ENCODE assay signal across 21 cellular contexts in the genomic region with DNA sequence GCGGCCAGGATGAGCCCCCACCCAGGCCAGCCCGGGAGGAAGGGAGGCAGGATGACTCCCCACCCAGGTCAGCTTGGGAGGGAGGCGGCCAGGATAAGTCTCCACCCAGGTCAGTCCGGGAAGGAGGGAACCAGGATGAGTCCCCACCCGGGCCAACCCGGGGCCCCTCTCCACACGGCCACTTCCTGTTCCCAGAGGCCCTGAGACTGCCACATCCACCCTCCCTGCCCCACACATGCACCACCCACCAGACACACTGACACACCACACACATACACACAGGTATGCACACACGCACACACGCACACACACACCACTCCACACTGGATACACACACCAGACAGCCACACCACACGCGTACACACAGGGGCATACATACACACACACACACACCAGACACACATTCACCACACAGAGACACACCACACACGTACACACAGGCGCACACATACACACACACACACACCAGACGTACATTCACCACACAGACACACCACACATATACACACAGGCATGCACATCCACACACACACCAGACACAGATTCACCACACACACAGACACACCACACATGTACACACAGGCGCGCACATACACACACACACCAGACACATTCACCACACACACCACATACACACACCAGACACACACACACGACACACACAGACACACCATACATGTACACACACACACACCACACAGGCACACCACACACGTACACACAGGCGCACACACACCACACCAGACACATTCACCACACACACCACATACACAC.
DNase-seq lines count a peak whose midpoint lies in the region; ATAC-seq and TF ChIP-seq lines count a peak whose summit lies in the region.
"Had no signal": no experiment of that assay in that cellular context is flagged by ENCODE, and none has a peak within 500 bp of the region (broad histone marks: within the 10 kb centered on the region; RNA-seq: fewer than 3 reads in every experiment).

No MANE protein-coding gene starts in this region.

- H3K27me3 ChIP-seq in heart right ventricle (peaks cover 0 to 29% (median 21%) of the 10 kb centered on the region in 7 donors), upper lobe of right lung (peaks cover 11% of the 10 kb centered on the region)
- H3K27me3 ChIP-seq: BLaER1, SJCRH30 had no signal

- H3K27ac Mint-ChIP-seq in activated CD8-positive, alpha-beta T cell treated with anti-CD3 and anti-CD28 coated beads, Interleukin-2, amount 10 ng/mL, durations not matched to agents 7 days and 5 days = no peak overlapping the region
- H3K27ac Mint-ChIP-seq: T-helper 1 cell treated with Interleukin-12 subunit alpha and Interleukin-12 subunit beta and Interleukin-4 antibody, amounts not matched to agents 30 μg/mL and 1 μg/mL, for 36 hours had no signal

- CTCF ChIA-PET in activated CD8-positive, alpha-beta T cell treated with anti-CD3 and anti-CD28 coated beads, Interleukin-2, amount 10 ng/mL, durations not matched to agents 7 days and 5 days (lab: Charles Lee) = no interaction called here

- no peaks in the 10 kb centered on the region for H3K36me3 Mint-ChIP-seq in activated CD8-positive, alpha-beta T cell treated with anti-CD3 and anti-CD28 coated beads, Interleukin-2, amount 10 ng/mL, durations not matched to agents 7 days and 5 days (ENCODE audit: low read depth)

- ATAC-seq in heart right ventricle = peak; percentile 23 to 78 (median 62)
- ATAC-seq in activated CD8-positive, alpha-beta T cell treated with anti-CD3 and anti-CD28 coated beads, Interleukin-2, amount 10 ng/mL, durations not matched to agents 7 days and 5 days = no peak
- peak; percentile 8 for ATAC-seq in upper lobe of right lung
- ATAC-seq: PC-3 had no signal

- H3K27me3 Mint-ChIP-seq in activated CD8-positive, alpha-beta T cell treated with anti-CD3 and anti-CD28 coated beads, Interleukin-2, amount 10 ng/mL, durations not matched to agents 7 days and 5 days (ENCODE audit: low read depth) = no peaks in the 10 kb centered on the region

- H3K36me3 ChIP-seq in heart right ventricle (no peaks in the 10 kb centered on the region), upper lobe of right lung (no peaks in the 10 kb centered on the region)
- H3K36me3 ChIP-seq: BLaER1, SJCRH30 had no signal

- POLR2A ChIA-PET in activated CD8-positive, alpha-beta T cell treated with anti-CD3 and anti-CD28 coated beads, Interleukin-2, amount 10 ng/mL, durations not matched to agents 7 days and 5 days (lab: Charles Lee) = no interaction called here

- no peak overlapping the region for H3K4me3 ChIP-seq in heart right ventricle
- no peak overlapping the region for H3K4me3 ChIP-seq in upper lobe of right lung
- H3K4me3 ChIP-seq: BLaER1, SJCRH30 had no signal

- TF ChIP-seq CTCF in heart right ventricle (IDR thresholded peaks at IDR 0.05) = no peak
- no peak for TF ChIP-seq CTCF in upper lobe of right lung (IDR thresholded peaks at IDR 0.05)

- H3K4me1 ChIP-seq in heart right ventricle = peaks cover 0 to 18% (median 6%) of the 10 kb centered on the region in 9 donors
- no peaks in the 10 kb centered on the region for H3K4me1 ChIP-seq in upper lobe of right lung

- no peaks in the 10 kb centered on the region for H3K4me1 Mint-ChIP-seq in activated CD8-positive, alpha-beta T cell treated with anti-CD3 and anti-CD28 coated beads, Interleukin-2, amount 10 ng/mL, durations not matched to agents 7 days and 5 days (ENCODE audit: low read depth)

- H3K27ac ChIP-seq in heart right ventricle (no peak overlapping the region), upper lobe of right lung (no peak overlapping the region)
- H3K27ac ChIP-seq: BLaER1, SJCRH30 had no signal

- intact Hi-C loops in heart right ventricle (cut with DNase I) = no loop called here
- intact Hi-C loops in cardiac septum (cut with DNase I) = no loop called here
- intact Hi-C loops in upper lobe of right lung (cut with DNase I) = no loop called here

- peaks cover 17% of the 10 kb centered on the region for H3K9me3 Mint-ChIP-seq in activated CD8-positive, alpha-beta T cell treated with anti-CD3 and anti-CD28 coated beads, Interleukin-2, amount 10 ng/mL, durations not matched to agents 7 days and 5 days (ENCODE audit: insufficient read depth)

- no peak overlapping the region for H3K4me3 Mint-ChIP-seq in activated CD8-positive, alpha-beta T cell treated with anti-CD3 and anti-CD28 coated beads, Interleukin-2, amount 10 ng/mL, durations not matched to agents 7 days and 5 days
- H3K4me3 Mint-ChIP-seq: T-helper 1 cell treated with Interleukin-12 subunit alpha and Interleukin-12 subunit beta and Interleukin-4 antibody, amounts not matched to agents 30 μg/mL and 1 μg/mL, for 36 hours had no signal

- WGBS in heart right ventricle, 2 donors = 67% methylated on average over 19 of the region's 19 CpGs

- DNase-seq in heart right ventricle (peak; percentile 38 to 40), cardiac septum (ENCODE audit: low spot score) (no peak), left kidney (ENCODE audit: low read depth, low spot score) (peak; percentile 29), upper lobe of right lung (no peak), NCI-H446 treated with DMSO at 0.1 percent for 48 hours (lab: John Stamatoyannopoulos, UW) (no peak), ureter (ENCODE audit: low spot score) (no peak)
- DNase-seq in activated CD8-positive, alpha-beta T cell treated with anti-CD3 and anti-CD28 coated beads, Interleukin-2, amount 10 ng/mL, durations not matched to agents 7 days and 5 days = peak; percentile 48
- DNase-seq in activated T-cell treated with anti-CD3 and anti-CD28 coated beads, Interleukin-2, amount 50 U/mL, for 48 hours = no peak
- DNase-seq: ACHN; activated CD4-positive, alpha-beta T cell treated with anti-CD3 and anti-CD28 coated beads, Interleukin-2, amount 50 U/mL, for 1 hour; activated gamma-delta T cell; Calu3; glutamatergic neuron; Kasumi-1; NCI-H187 treated with DMSO at 0.1 percent for 48 hours; NCI-H226; NCI-H82; PC-3; SJCRH30 had no signal

- peaks cover 0 to 34% (median 18%) of the 10 kb centered on the region in 11 donors for H3K9me3 ChIP-seq in heart right ventricle
- H3K9me3 ChIP-seq in upper lobe of right lung = peaks cover 8% of the 10 kb centered on the region
- H3K9me3 ChIP-seq: SJCRH30 had no signal

Comparison
In these comparisons a context has a peak if more than half of its experiments do, and no peak if none do; other contexts are left out.
1. DNase-seq: peak in heart right ventricle (2 of 2), activated CD8-positive, alpha-beta T cell treated with anti-CD3 and anti-CD28 coated beads, Interleukin-2, amount 10 ng/mL, durations not matched to agents 7 days and 5 days (single experiment) and left kidney (single experiment); none in cardiac septum (single experiment), upper lobe of right lung (single experiment), activated T-cell treated with anti-CD3 and anti-CD28 coated beads, Interleukin-2, amount 50 U/mL, for 48 hours (0 of 2), NCI-H446 treated with DMSO at 0.1 percent for 48 hours (single experiment) and ureter (single experiment).